Comparison of ENCODE assay signal across 14 cellular contexts in the genomic region with DNA sequence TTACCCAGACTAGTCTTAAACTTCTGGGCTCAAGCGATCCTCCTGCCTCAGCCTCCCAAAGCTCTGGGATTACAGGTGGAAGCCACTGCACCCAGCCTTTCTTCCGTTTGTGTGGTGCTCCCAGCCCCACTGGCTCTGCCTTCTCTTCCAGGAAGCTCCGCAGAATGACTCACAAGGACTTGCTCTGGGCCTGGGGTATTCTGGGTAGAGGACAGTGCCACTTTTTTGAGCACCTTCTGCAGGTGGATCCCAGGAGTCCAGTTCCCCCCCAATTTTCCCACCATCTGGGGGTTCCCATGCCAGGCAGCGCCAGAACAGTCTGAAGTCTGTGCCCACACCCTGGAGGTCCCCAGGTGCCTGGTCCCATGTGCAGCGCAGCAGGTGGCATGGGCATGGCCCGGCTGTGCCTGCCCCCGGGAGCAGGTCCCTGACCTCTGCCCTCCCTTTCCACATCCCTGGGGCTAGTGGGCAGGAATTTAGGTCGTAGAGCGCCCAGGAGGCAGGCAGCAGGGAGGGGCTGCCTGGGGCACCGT. TPM values are rescaled to one million over a fixed set of nuclear protein-coding genes. Genes with fewer than 3 reads are reported as not detected.
DNase-seq lines count a peak whose midpoint lies in the region; ATAC-seq, FAIRE-seq and TF ChIP-seq lines count a peak whose summit lies in the region.
"Had no signal": no experiment of that assay in that cellular context is flagged by ENCODE, and none has a peak within 500 bp of the region (broad histone marks: within the 10 kb centered on the region; RNA-seq: fewer than 3 reads in every experiment).

No MANE protein-coding gene starts in this region.

- H3K36me3 ChIP-seq in astrocyte (ENCODE audit: insufficient read depth, low read length) (no peaks in the 10 kb centered on the region), testis (ENCODE audit: low read depth, missing control alignments) (no peaks in the 10 kb centered on the region)
- H3K36me3 ChIP-seq: transverse colon had no signal

- H3K79me2 ChIP-seq in astrocyte (ENCODE audit: insufficient read depth, low read length): no peaks in the 10 kb centered on the region

- no peak overlapping the region for H3K9ac ChIP-seq in astrocyte (ENCODE audit: low read length)

- peak; percentile 3 for DNase-seq in stimulated activated CD4-positive, alpha-beta T cell treated with anti-CD3 and anti-CD28 coated beads, Interleukin-4, amount 100 ng/mL, for 24 hours
- DNase-seq in stimulated activated CD4-positive, alpha-beta T cell treated with anti-CD3 and anti-CD28 coated beads, Interleukin-4, amount 100 ng/mL, for 1 hour: no peak
- DNase-seq in astrocyte (ENCODE audit: low read depth) (no peak), mesothelial cell of epicardium (ENCODE audit: low spot score in 2 of 2, unreplicated experiment in 2 of 2) (no peak), testis (no peak), NOMO-1 (lab: John Stamatoyannopoulos, UW; ENCODE audit: unreplicated experiment in 2 of 2) (no peak)
- DNase-seq: activated naive CD8-positive, alpha-beta T cell treated with anti-CD3 and anti-CD28 coated beads, Interleukin-2, amount 50 U/mL, for 24 hours; mammary epithelial cell; NCI-H2171 treated with DMSO at 0.1 percent for 48 hours; transverse colon had no signal

- H3K9me3 ChIP-seq in astrocyte (ENCODE audit: insufficient read depth, low read depth, low read length): no peaks in the 10 kb centered on the region
- H3K9me3 ChIP-seq in testis: no peaks in the 10 kb centered on the region
- H3K9me3 ChIP-seq: transverse colon had no signal

- 54 to 59% methylated on average over 4 to 10 of the region's 10 CpGs for WGBS in testis, 2 donors

- H3K36me3 Mint-ChIP-seq in astrocyte (ENCODE audit: low read depth, unreplicated experiment) (peaks cover 2% of the 10 kb centered on the region), mesothelial cell of epicardium (no peaks in the 10 kb centered on the region)

- ATAC-seq in HG03045 (IDR thresholded peaks at IDR 0.05; ENCODE audit: unreplicated experiment) (no peak), GM18870 (IDR thresholded peaks at IDR 0.05; ENCODE audit: unreplicated experiment) (no peak)
- ATAC-seq: activated naive CD8-positive, alpha-beta T cell treated with anti-CD3 and anti-CD28 coated beads, Interleukin-2, amount 50 U/mL, for 24 hours had no signal

- no peak overlapping the region for H3K27ac ChIP-seq in astrocyte (ENCODE audit: low read depth, low read length)
- H3K27ac ChIP-seq in testis: peak overlapping the region in 1 of 2 donors; percentile 48
- H3K27ac ChIP-seq: SK-N-MC, transverse colon had no signal

- no peaks in the 10 kb centered on the region for H4K20me1 ChIP-seq in astrocyte (ENCODE audit: insufficient read depth, low read length)

- peak overlapping the region; percentile 27 for H3K4me3 Mint-ChIP-seq in astrocyte (ENCODE audit: unreplicated experiment)
- peak overlapping the region; percentile 57 for H3K4me3 Mint-ChIP-seq in mesothelial cell of epicardium

- TF ChIP-seq CTCF in astrocyte (IDR thresholded peaks at IDR 0.05; ENCODE audit: insufficient read depth, low read depth, low read length) (no peak), mesothelial cell of epicardium (IDR thresholded peaks at IDR 0.05; ENCODE audit: unreplicated experiment) (no peak), testis (IDR thresholded peaks at IDR 0.05) (no peak)

- no peak overlapping the region for H2AFZ ChIP-seq in astrocyte (ENCODE audit: low read depth, low read length)

- H3K4me3 ChIP-seq in astrocyte (ENCODE audit: insufficient read depth, low read depth, low read length) (no peak overlapping the region), testis (peak overlapping the region; percentile 67 to 71)
- H3K4me3 ChIP-seq: SK-N-MC had no signal

- H3K4me1 Mint-ChIP-seq in astrocyte (ENCODE audit: low read depth, unreplicated experiment) (peaks cover 3% of the 10 kb centered on the region), mesothelial cell of epicardium (peaks cover 15% of the 10 kb centered on the region)

- peaks cover 15% of the 10 kb centered on the region for H3K4me1 ChIP-seq in astrocyte (ENCODE audit: insufficient read depth, low read length)
- peaks cover 33% of the 10 kb centered on the region for H3K4me1 ChIP-seq in testis

- no peak overlapping the region for H3K27ac Mint-ChIP-seq in astrocyte (ENCODE audit: unreplicated experiment)
- H3K27ac Mint-ChIP-seq in mesothelial cell of epicardium: no peak overlapping the region

- H3K4me2 ChIP-seq in astrocyte (ENCODE audit: low read length): no peak overlapping the region

- H3K27me3 ChIP-seq in astrocyte (ENCODE audit: insufficient read depth, low read length) (peaks cover 5% of the 10 kb centered on the region), testis (no peaks in the 10 kb centered on the region)

- intact Hi-C loops in testis (cut with DNase I; ENCODE audit: low total_unique reads): no loop called here

- no peak for TF ChIP-seq POLR2A in testis (IDR thresholded peaks at IDR 0.05)

- H3K9me3 Mint-ChIP-seq in astrocyte (ENCODE audit: unreplicated experiment) (no peaks in the 10 kb centered on the region), mesothelial cell of epicardium (no peaks in the 10 kb centered on the region)
- H3K9me3 Mint-ChIP-seq: activated naive CD8-positive, alpha-beta T cell treated with anti-CD3 and anti-CD28 coated beads, Interleukin-2, amount 50 U/mL, for 24 hours had no signal

- no peak for FAIRE-seq in astrocyte (lab: Jason Lieb, UNC)
- FAIRE-seq: colon had no signal

- H3K27me3 Mint-ChIP-seq in astrocyte (ENCODE audit: low read depth, unreplicated experiment) (peaks cover 15% of the 10 kb centered on the region), mesothelial cell of epicardium (ENCODE audit: low read depth) (peaks cover 31% of the 10 kb centered on the region)

RNA-seq across cellular contexts. Expression of gene REEP6, which starts 1.6 kb away (rescaled TPM):
- total RNA-seq in astrocyte (5.7 and 6.6 TPM in 2 replicates), mesothelial cell of epicardium (3.6 to 3.9 TPM (median 3.8 TPM) in 3 replicates), testis (100 to 1,000 TPM; 429 to 454 TPM)
- polyA plus RNA-seq in testis (ENCODE audit: insufficient read depth, low read depth, low replicate concordance): 386 TPM

RNA-seq across cellular contexts. Expression of gene PCSK4, which starts 2.4 kb away (rescaled TPM):
- total RNA-seq in astrocyte (2.7 and 3.9 TPM in 2 replicates), mesothelial cell of epicardium (20.9 to 24.0 TPM (median 22.6 TPM) in 3 replicates), testis (100 to 1,000 TPM; 108 to 203 TPM)
- 179 TPM for polyA plus RNA-seq in testis (ENCODE audit: insufficient read depth, low read depth, low replicate concordance)

RNA-seq across cellular contexts. Expression of gene C19orf25, which starts 13.5 kb away (rescaled TPM):
- total RNA-seq in astrocyte (30.2 and 32.4 TPM in 2 replicates), mesothelial cell of epicardium (29.4 to 34.2 TPM (median 30.0 TPM) in 3 replicates), testis (10 to 100 TPM; 55.4 to 72.5 TPM)
- 39.3 TPM for polyA plus RNA-seq in testis (ENCODE audit: insufficient read depth, low read depth, low replicate concordance)

RNA-seq across cellular contexts. Expression of gene ADAMTSL5, which starts 20.3 kb away (rescaled TPM):
- total RNA-seq in astrocyte (4.7 and 5.5 TPM in 2 replicates), mesothelial cell of epicardium (4.0 to 4.6 TPM (median 4.3 TPM) in 3 replicates), testis (10 to 100 TPM; 10.7 to 17.9 TPM)
- polyA plus RNA-seq in testis (ENCODE audit: insufficient read depth, low read depth, low replicate concordance): 7.2 TPM

RNA-seq across cellular contexts. Expression of gene PLK5, which starts 31.3 kb away (rescaled TPM):
- 0.09 TPM in 1 of 2 replicates, not detected in the other for total RNA-seq in astrocyte
- 0.38 to 0.51 TPM (median 0.38 TPM) in 3 replicates for total RNA-seq in mesothelial cell of epicardium
- total RNA-seq in testis: 10 to 100 TPM; 13.4 to 31.5 TPM
- polyA plus RNA-seq in testis (ENCODE audit: insufficient read depth, low read depth, low replicate concordance): 2.4 TPM
- total RNA-seq: mammary epithelial cell, transverse colon had no signal
- polyA plus RNA-seq: mammary epithelial cell had no signal

Comparison
In these comparisons a context has a peak if more than half of its experiments do, and no peak if none do; other contexts are left out.
1. RNA of gene REEP6, which starts 1.6 kb away (total RNA-seq): 429 to 454 TPM in testis; 5.7 to 6.6 TPM in astrocyte and 3.6 to 3.9 TPM in mesothelial cell of epicardium; every median in the first group is over 10 times any median in the second.